In genomic region chr10:35150335-35150734, GRCh38 we compare ENCODE assay signal across 16 cellular contexts. TPM values are rescaled to one million over a fixed set of nuclear protein-coding genes. Genes with fewer than 3 reads are reported as not detected.
A peak's percentile ranks its signal among the peaks of the same experiment; 100 is the strongest.
DNase-seq lines count a peak whose midpoint lies in the region; ATAC-seq and TF ChIP-seq lines count a peak whose summit lies in the region.
"Had no signal": no experiment of that assay in that cellular context is flagged by ENCODE, and none has a peak within 500 bp of the region (broad histone marks: within the 10 kb centered on the region; RNA-seq: fewer than 3 reads in every experiment).

No MANE protein-coding gene starts in this region.

- no peaks in the 10 kb centered on the region for H3K9me3 Mint-ChIP-seq in activated CD4-positive, alpha-beta T cell treated with anti-CD3 and anti-CD28 coated beads, Interleukin-2, amount 10 ng/mL, durations not matched to agents 7 days and 5 days
- H3K9me3 Mint-ChIP-seq in IgD-negative memory B cell: no peaks in the 10 kb centered on the region
- no peaks in the 10 kb centered on the region for H3K9me3 Mint-ChIP-seq in activated naive CD8-positive, alpha-beta T cell (ENCODE audit: low read depth)
- no peaks in the 10 kb centered on the region for H3K9me3 Mint-ChIP-seq in neural progenitor cell
- no peaks in the 10 kb centered on the region for H3K9me3 Mint-ChIP-seq in WTC11
- H3K9me3 Mint-ChIP-seq: endodermal cell had no signal

- H2AFZ ChIP-seq in neural progenitor cell (replicated peaks): no peak overlapping the region

- H3K9ac ChIP-seq in neural progenitor cell: no peak overlapping the region

- peaks cover 45% of the 10 kb centered on the region for H3K79me2 ChIP-seq in neural progenitor cell (ENCODE audit: low read depth)

- H3K27ac ChIP-seq in neural progenitor cell: no peak overlapping the region
- H3K27ac ChIP-seq: brain microvascular endothelial cell, SJSA1 had no signal

- H3F3A ChIP-seq in neural progenitor cell (ENCODE audit: low read depth): peaks cover 9% of the 10 kb centered on the region

- no peak overlapping the region for H3K4me3 ChIP-seq in neural progenitor cell
- H3K4me3 ChIP-seq: lung, SJSA1 had no signal

- H3K4me1 Mint-ChIP-seq in activated CD4-positive, alpha-beta T cell treated with anti-CD3 and anti-CD28 coated beads, Interleukin-2, amount 10 ng/mL, durations not matched to agents 7 days and 5 days: peaks cover 56% of the 10 kb centered on the region
- H3K4me1 Mint-ChIP-seq in IgD-negative memory B cell (peaks cover 17 to 22% (median 19%) of the 10 kb centered on the region in 3 donors), neural progenitor cell (peaks cover 38% of the 10 kb centered on the region), WTC11 (peaks cover 8% of the 10 kb centered on the region)
- H3K4me1 Mint-ChIP-seq in activated naive CD8-positive, alpha-beta T cell (ENCODE audit: low read depth): peaks cover 48% of the 10 kb centered on the region

- H3K4me1 ChIP-seq in neural progenitor cell: peaks cover 14% of the 10 kb centered on the region
- H3K4me1 ChIP-seq: SJSA1 had no signal

- H3K36me3 Mint-ChIP-seq in activated CD4-positive, alpha-beta T cell treated with anti-CD3 and anti-CD28 coated beads, Interleukin-2, amount 10 ng/mL, durations not matched to agents 7 days and 5 days (ENCODE audit: low read depth): peaks cover 22% of the 10 kb centered on the region
- peaks cover 1% of the 10 kb centered on the region for H3K36me3 Mint-ChIP-seq in IgD-negative memory B cell
- peaks cover 21% of the 10 kb centered on the region for H3K36me3 Mint-ChIP-seq in activated naive CD8-positive, alpha-beta T cell
- peaks cover 10% of the 10 kb centered on the region for H3K36me3 Mint-ChIP-seq in neural progenitor cell
- no peaks in the 10 kb centered on the region for H3K36me3 Mint-ChIP-seq in WTC11

- CTCF ChIA-PET in activated CD4-positive, alpha-beta T cell treated with anti-CD3 and anti-CD28 coated beads, Interleukin-2, amount 10 ng/mL, durations not matched to agents 7 days and 5 days (lab: Charles Lee): interaction anchor here (0.9 to 1.8 kb wide), 7 partner anchors 12 to 180 kb away, joined by 3 to 11 read pairs (median 4); partner anchors contain the start of gene CREM
- CTCF ChIA-PET in WTC11 (lab: Charles Lee): interaction anchor here (1.3 to 1.5 kb wide), 2 partner anchors 24 to 45 kb away, joined by 6 read pairs; partner anchors contain the start of gene CREM

- POLR2A ChIA-PET in activated CD4-positive, alpha-beta T cell treated with anti-CD3 and anti-CD28 coated beads, Interleukin-2, amount 10 ng/mL, durations not matched to agents 7 days and 5 days (lab: Charles Lee): no interaction called here
- POLR2A ChIA-PET in WTC11 (lab: Charles Lee): interaction anchor here (0.7 kb wide), 2 partner anchors 62 to 121 kb away, joined by 3 to 5 read pairs; no protein-coding TSS in a partner anchor

- peak overlapping the region; percentile 85 for H3K27ac Mint-ChIP-seq in activated CD4-positive, alpha-beta T cell treated with anti-CD3 and anti-CD28 coated beads, Interleukin-2, amount 10 ng/mL, durations not matched to agents 7 days and 5 days
- H3K27ac Mint-ChIP-seq in IgD-negative memory B cell: peak overlapping the region in 2 of 3 donors; percentile 61 to 90
- H3K27ac Mint-ChIP-seq in activated naive CD8-positive, alpha-beta T cell: peak overlapping the region; percentile 86
- H3K27ac Mint-ChIP-seq in neural progenitor cell: peak overlapping the region; percentile 92
- H3K27ac Mint-ChIP-seq in WTC11: no peak overlapping the region
- H3K27ac Mint-ChIP-seq: endodermal cell had no signal

- ATAC-seq in WTC11: no peak

- H3K27me3 Mint-ChIP-seq in activated CD4-positive, alpha-beta T cell treated with anti-CD3 and anti-CD28 coated beads, Interleukin-2, amount 10 ng/mL, durations not matched to agents 7 days and 5 days: no peaks in the 10 kb centered on the region
- H3K27me3 Mint-ChIP-seq in IgD-negative memory B cell (no peaks in the 10 kb centered on the region), neural progenitor cell (ENCODE audit: insufficient read depth, low read depth) (no peaks in the 10 kb centered on the region), WTC11 (ENCODE audit: low read depth) (no peaks in the 10 kb centered on the region)
- H3K27me3 Mint-ChIP-seq in activated naive CD8-positive, alpha-beta T cell: no peaks in the 10 kb centered on the region

- H3K36me3 ChIP-seq in neural progenitor cell: no peaks in the 10 kb centered on the region
- H3K36me3 ChIP-seq: brain microvascular endothelial cell had no signal

- TF ChIP-seq CTCF in neural progenitor cell (IDR thresholded peaks at IDR 0.05) (no peak), WTC11 (IDR thresholded peaks at IDR 0.05) (no peak)

- H3K27me3 ChIP-seq in neural progenitor cell: no peaks in the 10 kb centered on the region
- H3K27me3 ChIP-seq: brain microvascular endothelial cell, SJSA1 had no signal

- H3K4me3 Mint-ChIP-seq in activated CD4-positive, alpha-beta T cell treated with anti-CD3 and anti-CD28 coated beads, Interleukin-2, amount 10 ng/mL, durations not matched to agents 7 days and 5 days: peak overlapping the region; percentile 41
- H3K4me3 Mint-ChIP-seq in IgD-negative memory B cell (peak overlapping the region in 2 of 4 donors; percentile 10 to 77), neural progenitor cell (peak overlapping the region; percentile 42), WTC11 (no peak overlapping the region)
- peak overlapping the region; percentile 77 for H3K4me3 Mint-ChIP-seq in activated naive CD8-positive, alpha-beta T cell
- H3K4me3 Mint-ChIP-seq: endodermal cell had no signal

- no peaks in the 10 kb centered on the region for H4K20me1 ChIP-seq in neural progenitor cell (ENCODE audit: low read depth)

- H3K9me3 ChIP-seq in neural progenitor cell (ENCODE audit: low read depth): no peaks in the 10 kb centered on the region
- H3K9me3 ChIP-seq: SJSA1 had no signal

- H3K4me2 ChIP-seq in neural progenitor cell: peak overlapping the region; percentile 16

- DNase-seq in activated CD4-positive, alpha-beta T cell treated with anti-CD3 and anti-CD28 coated beads, Interleukin-2, amount 10 ng/mL, durations not matched to agents 7 days and 5 days: no peak
- no peak for DNase-seq in activated CD4-positive, alpha-beta T cell treated with anti-CD3 and anti-CD28 coated beads, Interleukin-2, amount 50 U/mL, for 1 hour
- no peak for DNase-seq in neural progenitor cell (ENCODE audit: low spot score)
- DNase-seq in T-helper 9 cell: no peak
- no peak for DNase-seq in WTC11 (ENCODE audit: low spot score)
- no peak for DNase-seq in amniotic stem cell (lab: John Stamatoyannopoulos, UW)
- DNase-seq: ACHN; brain microvascular endothelial cell; endodermal cell; foreskin melanocyte; NCI-H2171 treated with DMSO at 0.1 percent for 48 hours; stimulated activated CD4-positive, alpha-beta T cell treated with anti-CD3 and anti-CD28 coated beads, Interleukin-4, amount 100 ng/mL, for 1 hour had no signal

TF ChIP-seq in WTC11, 78 proteins besides CTCF, POLR2A, EP300 and RAD21:
- no peak for TF ChIP-seq SMAD4 (CRISPR knock-in tag; IDR thresholded peaks at IDR 0.05)

RNA-seq across cellular contexts. Expression of gene CREM, which starts 23.7 kb away (rescaled TPM):
- total RNA-seq in activated CD4-positive, alpha-beta T cell treated with anti-CD3 and anti-CD28 coated beads, Interleukin-2, amount 10 ng/mL, durations not matched to agents 7 days and 5 days: 10 to 100 TPM; 48.7 to 51.6 TPM
- 18.5 TPM for polyA plus RNA-seq in IgD-negative memory B cell
- total RNA-seq in neural progenitor cell (ENCODE audit: low replicate concordance) (61.2 and 74.2 TPM in 2 replicates), WTC11 (2021) (17.3 to 23.6 TPM (median 18.3 TPM) in 3 replicates)
